13 cellular contexts compared by ENCODE assay signal in the genomic region with DNA sequence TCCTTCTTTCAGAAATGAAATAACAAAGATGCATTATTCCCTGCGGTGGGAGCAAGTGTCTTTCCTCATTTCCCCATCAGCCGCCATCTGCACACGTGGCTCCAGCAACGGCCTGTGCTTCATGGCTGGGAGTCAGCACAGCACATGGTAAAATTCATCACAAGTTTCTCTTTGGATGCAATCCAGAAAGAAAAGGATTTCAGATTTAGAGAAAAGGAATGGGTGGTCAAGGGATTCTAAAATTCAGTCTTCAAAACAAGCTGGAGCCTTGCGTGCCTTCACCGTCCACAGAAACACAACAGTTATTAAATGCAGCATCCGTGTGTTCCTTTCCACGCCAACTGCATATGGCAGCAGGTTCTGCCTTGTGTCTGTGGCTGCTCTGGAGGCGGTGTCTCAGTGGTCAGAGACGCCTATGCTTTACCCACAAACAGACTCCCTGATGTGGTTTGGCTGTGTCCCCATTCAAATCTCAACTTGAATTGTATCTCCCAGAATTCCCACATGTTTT.
DNase-seq lines count a peak whose midpoint lies in the region; TF ChIP-seq lines count a peak whose summit lies in the region.
"Had no signal": no experiment of that assay in that cellular context is flagged by ENCODE, and none has a peak within 500 bp of the region (broad histone marks: within the 10 kb centered on the region; RNA-seq: fewer than 3 reads in every experiment).

No MANE protein-coding gene starts in this region.

- peaks cover 24% of the 10 kb centered on the region for H3K4me1 ChIP-seq in ovary (ENCODE audit: insufficient read depth)

- peak; percentile 41 for DNase-seq in COLO829 (ENCODE audit: low spot score)
- peak; percentile 37 for DNase-seq in amniotic epithelial cell (ENCODE audit: low read depth)
- peak; percentile 76 for DNase-seq in fibroblast of villous mesenchyme (ENCODE audit: low read depth)
- DNase-seq in ovary, result peak in 4 of 5 donors; percentile 57 to 66 (median 60)
- no peak for DNase-seq in RPMI8226
- DNase-seq in NCI-H1436 (lab: John Stamatoyannopoulos, UW), result no peak
- no peak for DNase-seq in mesenteric fat pad (ENCODE audit: low spot score)
- no peak for DNase-seq in NCI-H82 treated with DMSO at 0.1 percent for 48 hours (lab: John Stamatoyannopoulos, UW; ENCODE audit: unreplicated experiment)
- DNase-seq: cortex of kidney; NCI-H774; stimulated activated CD4-positive, alpha-beta T cell treated with anti-CD3 and anti-CD28 coated beads, Interleukin-4, amount 100 ng/mL, for 4 hours; upper lobe of left lung had no signal

- H3K4me3 ChIP-seq in fibroblast of villous mesenchyme (ENCODE audit: low read depth, low read length), result no peak overlapping the region
- no peak overlapping the region for H3K4me3 ChIP-seq in ovary
- H3K4me3 ChIP-seq: lung, upper lobe of left lung had no signal

- intact Hi-C loops in ovary (cut with DNase I), result no loop called here

- H3K27me3 ChIP-seq in ovary, result no peaks in the 10 kb centered on the region
- H3K27me3 ChIP-seq: upper lobe of left lung had no signal

- no peak for TF ChIP-seq EP300 in ovary (IDR thresholded peaks at IDR 0.05)

- TF ChIP-seq CTCF in fibroblast of villous mesenchyme (IDR thresholded peaks at IDR 0.05; ENCODE audit: insufficient read depth, low read depth, low read length) (no peak), ovary (IDR thresholded peaks at IDR 0.05) (no peak)

- H3K36me3 ChIP-seq in ovary, result no peaks in the 10 kb centered on the region
- H3K36me3 ChIP-seq: upper lobe of left lung had no signal

- TF ChIP-seq POLR2A in ovary (IDR thresholded peaks at IDR 0.05), result no peak

- peak overlapping the region; percentile 18 to 61 for H3K27ac ChIP-seq in ovary
- H3K27ac ChIP-seq: upper lobe of left lung had no signal

- 12 to 26% (median 15%) methylated on average over 10 of the region's 10 CpGs for WGBS in ovary, 3 donors

- H3K9me3 ChIP-seq in ovary, result no peaks in the 10 kb centered on the region

Comparison
In these comparisons a context has a peak if more than half of its experiments do, and no peak if none do; other contexts are left out.
1. DNase-seq: peak in COLO829 (single experiment), amniotic epithelial cell (single experiment), fibroblast of villous mesenchyme (single experiment) and ovary (4 of 5); none in RPMI8226 (single experiment), NCI-H1436 (single experiment), mesenteric fat pad (single experiment) and NCI-H82 treated with DMSO at 0.1 percent for 48 hours (single experiment).